8 cellular contexts compared by ENCODE assay signal in the genomic region with DNA sequence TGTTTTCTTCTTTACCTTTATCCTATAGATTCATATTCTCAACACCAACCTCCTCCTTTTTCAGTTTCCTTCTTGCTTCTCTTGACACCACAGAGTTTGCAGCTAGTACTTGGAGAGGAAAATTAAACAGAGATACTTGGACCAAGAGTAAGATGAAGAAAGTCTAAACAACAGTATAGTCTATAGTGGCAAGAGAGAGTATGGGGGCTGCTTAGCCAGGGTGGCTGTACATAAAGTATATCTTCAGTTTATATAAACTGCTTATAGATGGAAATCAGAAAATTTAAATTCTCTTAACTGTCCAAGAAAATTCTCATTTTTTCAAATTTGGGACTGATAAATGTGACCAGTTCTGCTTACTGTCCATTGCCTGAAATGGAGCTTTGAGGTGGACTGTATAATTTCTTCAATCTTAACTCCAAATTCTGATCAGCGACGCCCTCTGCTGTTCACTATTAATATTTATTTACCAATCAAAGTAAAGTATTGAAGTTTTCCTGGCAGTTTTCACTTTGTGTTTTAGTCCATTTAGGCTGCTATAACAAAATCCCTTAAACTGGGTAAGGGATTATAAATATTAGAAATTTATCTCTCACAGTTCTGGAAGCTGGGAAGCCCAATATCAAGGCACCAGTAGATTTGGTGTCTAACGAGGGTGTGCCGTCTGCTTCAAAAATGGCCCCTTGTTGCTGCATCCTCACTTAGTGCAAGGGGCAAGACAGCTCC. TPM values are rescaled to one million over a fixed set of nuclear protein-coding genes. Genes with fewer than 3 reads are reported as not detected.
DNase-seq lines count a peak whose midpoint lies in the region; ATAC-seq, FAIRE-seq and TF ChIP-seq lines count a peak whose summit lies in the region.

No MANE protein-coding gene starts in this region.

- no peak for TF ChIP-seq EP300 in K562 (IDR thresholded peaks at IDR 0.05; ENCODE audit: low read length)

- DNase-seq in AG09309 (ENCODE audit: low read depth): peak; percentile 13
- no peak for DNase-seq in GM12864 (ENCODE audit: low read depth)
- peak; percentile 35 for DNase-seq in NCI-H2227 treated with DMSO at 0.1 percent for 48 hours (lab: John Stamatoyannopoulos, UW)
- DNase-seq in K562 (ENCODE audit: extremely low read depth in 1 of 4, low spot score in 3 of 4): peak; percentile 17 to 52 (median 43)
- DNase-seq in kidney epithelial cell (ENCODE audit: low read depth): peak; percentile 7
- DNase-seq in type B pancreatic cell (ENCODE audit: extremely low spot score, unreplicated experiment): no peak
- DNase-seq in activated T-cell treated with anti-CD3 and anti-CD28 coated beads for 4 hours: no peak
- DNase-seq in neuronal stem cell (ENCODE audit: low spot score): no peak

- intact Hi-C loops in K562 (cut with micrococcal nuclease): loop anchor here (1.0 to 10.0 kb wide), 5 partner anchors 97 to 345 kb away; a partner anchor contains a TSS

- no peak overlapping the region for H3K4me3 Mint-ChIP-seq in type B pancreatic cell

- 52% methylated on average over 4 of the region's 4 CpGs for WGBS in K562 (ENCODE audit: insufficient coverage, low coverage, missing lambda C conversion rate)
- no CpG with 5 or more reads among the region's 4 CpGs for WGBS in neuronal stem cell (ENCODE audit: extremely low coverage in 2 of 2, insufficient read length in 2 of 2, insufficient replicate concordance in 1 of 2), 2 donors

- H3K4me3 ChIP-seq in AG09309 (ENCODE audit: control insufficient read depth, low read depth, low read length): no peak overlapping the region
- no peak overlapping the region for H3K4me3 ChIP-seq in GM12864 (ENCODE audit: low read depth, low read length)
- no peak overlapping the region for H3K4me3 ChIP-seq in K562
- H3K4me3 ChIP-seq in kidney epithelial cell (ENCODE audit: low read depth, low read length): no peak overlapping the region
- no peak overlapping the region for H3K4me3 ChIP-seq in neuronal stem cell (ENCODE audit: low read length in 2 of 2)

- H3K9me1 ChIP-seq in K562 (ENCODE audit: control insufficient read depth, insufficient read depth, low read length): no peaks in the 10 kb centered on the region

- no peak overlapping the region for H3K23ac ChIP-seq in neuronal stem cell (ENCODE audit: low read depth, low read length, poor library complexity)

- no peaks in the 10 kb centered on the region for H3K9me3 Mint-ChIP-seq in type B pancreatic cell

- peak; percentile 62 to 67 for TF ChIP-seq RAD21 in K562 (CRISPR knock-in tag; conservative IDR thresholded peaks at IDR 0.05 in 1 of 2, IDR thresholded peaks at IDR 0.05 in 1 of 2)

- H4K91ac ChIP-seq in neuronal stem cell (ENCODE audit: low read depth, low read length, poor library complexity): no peak overlapping the region

- H2BK12ac ChIP-seq in neuronal stem cell (ENCODE audit: low read length): no peak overlapping the region

- H3K27me3 ChIP-seq in K562 (ENCODE audit: control insufficient read depth in 2 of 2, insufficient read depth in 2 of 2, low read length in 2 of 2) (no peaks in the 10 kb centered on the region), kidney epithelial cell (ENCODE audit: control insufficient read depth, insufficient read depth, low read length) (no peaks in the 10 kb centered on the region), neuronal stem cell (ENCODE audit: control insufficient read depth in 3 of 3, insufficient read depth in 3 of 3, low read depth in 1 of 3, low read length in 3 of 3) (no peaks in the 10 kb centered on the region)

- no peak overlapping the region for H3K18ac ChIP-seq in neuronal stem cell (ENCODE audit: low read length)

- H2BK15ac ChIP-seq in neuronal stem cell (ENCODE audit: low read length): no peak overlapping the region

- no peaks in the 10 kb centered on the region for H3K9me3 ChIP-seq in K562 (replicated peaks; ENCODE audit: control insufficient read depth, insufficient read depth, low read depth, low read length)
- no peaks in the 10 kb centered on the region for H3K9me3 ChIP-seq in neuronal stem cell (replicated peaks in 1 of 2; ENCODE audit: control insufficient read depth in 2 of 2, insufficient read depth in 1 of 2, low read depth in 1 of 2, low read length in 2 of 2)

- CTCF ChIA-PET in K562 (lab: Yijun Ruan, JAX; ENCODE audit: low intra/inter-chr PET ratio): interaction anchor here (0.6 to 1.6 kb wide), 5 partner anchors 111 to 1206 kb away, joined by 3 to 10 read pairs (median 4); no protein-coding TSS in a partner anchor

- FAIRE-seq in K562 (lab: Jason Lieb, UNC): no peak

- H3K4me2 ChIP-seq in K562 (ENCODE audit: insufficient read depth, low read length) (no peak overlapping the region), neuronal stem cell (ENCODE audit: insufficient read depth, low read length, poor library complexity, severe bottlenecking) (no peak overlapping the region)

- no peaks in the 10 kb centered on the region for H4K20me1 ChIP-seq in K562 (replicated peaks; ENCODE audit: control insufficient read depth, insufficient read depth, low read length)

- ATAC-seq in K562: peak; percentile 79

- BruUV-seq in K562 (replicated peaks; lab: Mats Ljungman, UMichigan): no TSS peak

- H3K36me3 ChIP-seq in K562 (ENCODE audit: control insufficient read depth, insufficient read depth, low read length): peaks cover 77% of the 10 kb centered on the region
- no peaks in the 10 kb centered on the region for H3K36me3 ChIP-seq in kidney epithelial cell (ENCODE audit: control insufficient read depth, insufficient read depth, low read length)
- H3K36me3 ChIP-seq in neuronal stem cell (replicated peaks in 1 of 2; ENCODE audit: control insufficient read depth in 2 of 2, insufficient read depth in 2 of 2, low read length in 2 of 2): peaks cover 13 to 94% of the 10 kb centered on the region in 2 donors

- no peak overlapping the region for H2BK5ac ChIP-seq in neuronal stem cell (ENCODE audit: low read length)

- H3K79me2 ChIP-seq in K562 (ENCODE audit: control insufficient read depth, insufficient read depth, low read length): no peaks in the 10 kb centered on the region

- H2BK120ac ChIP-seq in neuronal stem cell (ENCODE audit: low read depth, low read length): no peak overlapping the region

- H2AFZ ChIP-seq in K562 (ENCODE audit: low read depth, low read length) (no peak overlapping the region), neuronal stem cell (ENCODE audit: low read length) (no peak overlapping the region)

- H3K27ac Mint-ChIP-seq in type B pancreatic cell: no peak overlapping the region

- H3K79me1 ChIP-seq in neuronal stem cell (ENCODE audit: low read depth, low read length): no peaks in the 10 kb centered on the region

- no peak overlapping the region for H4K8ac ChIP-seq in neuronal stem cell (ENCODE audit: low read depth, low read length)

- peaks cover 12% of the 10 kb centered on the region for H3K36me3 Mint-ChIP-seq in type B pancreatic cell

- H3K4me1 ChIP-seq in K562 (replicated peaks in 1 of 2; ENCODE audit: control insufficient read depth in 2 of 2, insufficient read depth in 2 of 2, low read length in 2 of 2): no peaks in the 10 kb centered on the region
- no peaks in the 10 kb centered on the region for H3K4me1 ChIP-seq in neuronal stem cell (ENCODE audit: control insufficient read depth in 2 of 2, insufficient read depth in 1 of 2, low read depth in 1 of 2, low read length in 2 of 2)

- POLR2A ChIA-PET in K562 (lab: Yijun Ruan, JAX): interaction anchor here (0.9 kb wide), 1 partner anchor 223 kb away, joined by 3 read pairs; a partner anchor contains a TSS

- no peak overlapping the region for H3K27ac ChIP-seq in K562 (ENCODE audit: extremely low read depth, low read depth, low read length)
- H3K27ac ChIP-seq in neuronal stem cell (replicated peaks; ENCODE audit: low read length): no peak overlapping the region

- no peak overlapping the region for H3K9ac ChIP-seq in K562 (ENCODE audit: insufficient read depth in 1 of 2, low read depth in 2 of 2, low read length in 2 of 2)
- H3K9ac ChIP-seq in neuronal stem cell (ENCODE audit: low read depth, low read length, poor library complexity): no peak overlapping the region

- H2AK5ac ChIP-seq in neuronal stem cell (ENCODE audit: low read depth, low read length): no peak overlapping the region

- no peak overlapping the region for H3K4ac ChIP-seq in neuronal stem cell (ENCODE audit: low read length)

- TF ChIP-seq POLR2A in K562 (conservative IDR thresholded peaks at IDR 0.05): no peak

- no peaks in the 10 kb centered on the region for H3K27me3 Mint-ChIP-seq in type B pancreatic cell

- no peaks in the 10 kb centered on the region for H3K4me1 Mint-ChIP-seq in type B pancreatic cell (ENCODE audit: unreplicated experiment)

- TF ChIP-seq CTCF in AG09309 (IDR thresholded peaks at IDR 0.05; ENCODE audit: control insufficient read depth, insufficient read depth, low read depth, low read length, missing control alignments): peak; percentile 34
- TF ChIP-seq CTCF in GM12864 (IDR thresholded peaks at IDR 0.05; ENCODE audit: low read depth, low read length, missing control alignments): peak; percentile 41
- TF ChIP-seq CTCF in K562 (IDR thresholded peaks at IDR 0.05 in 2 of 3, conservative IDR thresholded peaks at IDR 0.05 in 1 of 3; ENCODE audit: insufficient read depth in 2 of 3, low read depth in 1 of 3, low read length in 3 of 3): peak; percentile 29 to 72 (median 45); a peak in 4 of 6 replicates
- peak; percentile 49 for TF ChIP-seq CTCF in kidney epithelial cell (IDR thresholded peaks at IDR 0.05; ENCODE audit: insufficient read depth, low read length, poor library complexity, severe bottlenecking)
- peak; percentile 79 for TF ChIP-seq CTCF in type B pancreatic cell (conservative IDR thresholded peaks at IDR 0.05)

- no peak overlapping the region for H3K14ac ChIP-seq in neuronal stem cell (ENCODE audit: low read length)

- in situ Hi-C loops in K562 (cut with MboI): loop anchor here (10.0 kb wide), 1 partner anchor 255 kb away; no protein-coding TSS in a partner anchor

RNA-seq across cellular contexts. Expression of a gene that starts 14.8 kb away (rescaled TPM):
- 2.8 and 11.2 TPM in 2 replicates for total RNA-seq in K562 (2011; cell fraction: chromatin; rRNA removed; ENCODE audit: low replicate concordance)
- 2.7 and 3.3 TPM in 2 replicates for total RNA-seq in K562 (2011; cell fraction: nucleolus; rRNA removed)
- 5.2 and 5.3 TPM in 2 replicates for total RNA-seq in K562 (2011; cell fraction: nucleoplasm; rRNA removed)
- total RNA-seq in K562 (2014; rRNA removed): 9.5 TPM in 2 replicates
- 20.8 and 23.5 TPM in 2 replicates for total RNA-seq in K562 (2014; rRNA removed; fragmentation: Illumina TruSeq; extraction: Trizol)
- total RNA-seq in K562 (2015; rRNA removed; fragmentation: Illumina TruSeq; extraction: Trizol): 12.9 and 14.7 TPM in 2 replicates
- 9.9 and 11.7 TPM in 2 replicates for total RNA-seq in K562 (2021)
- 10.7 and 16.5 TPM in 2 replicates for polyA plus RNA-seq in K562 (2011; rRNA removed)
- polyA plus RNA-seq in K562 (2011; cell fraction: cytosol; rRNA removed): 1.4 and 2.2 TPM in 2 replicates
- polyA plus RNA-seq in K562 (2011; cell fraction: nucleus; rRNA removed): 3.5 and 5.1 TPM in 2 replicates
- polyA plus RNA-seq in K562 (2012): 10.5 and 11.0 TPM in 2 replicates
- 10.6 and 13.4 TPM in 2 replicates for polyA plus RNA-seq in K562 (2014; fragmentation: Illumina TruSeq; extraction: Trizol)
- polyA plus RNA-seq in K562 (2014; fragmentation: Nextera tagmentation; extraction: Ambion mirVana): 10 to 100 TPM; 36.4 to 40.2 TPM
- 12.7 and 12.8 TPM in 2 replicates for polyA plus RNA-seq in K562 (2014; rRNA removed)
- polyA minus RNA-seq in K562 (2011; rRNA and poly(A)+ RNA removed): 7.4 and 8.9 TPM in 2 replicates
- 3.1 and 3.7 TPM in 2 replicates for polyA minus RNA-seq in K562 (2011; cell fraction: cytosol; rRNA and poly(A)+ RNA removed)
- polyA minus RNA-seq in K562 (2011; cell fraction: nucleus; rRNA and poly(A)+ RNA removed): 5.5 and 10.3 TPM in 2 replicates
- 8.8 and 12.6 TPM in 2 replicates for total RNA-seq in kidney epithelial cell
- total RNA-seq in type B pancreatic cell (ENCODE audit: low replicate concordance): 10.2 and 11.0 TPM in 2 replicates
- 5.2 TPM for polyA plus RNA-seq in neuronal stem cell (2013, experiment 1 of 2)
- polyA plus RNA-seq in neuronal stem cell (2013, experiment 2 of 2): 5.1 TPM

Comparison
In these comparisons a context has a peak if more than half of its experiments do, and no peak if none do; other contexts are left out.
1. DNase-seq: peak in AG09309 (single experiment), NCI-H2227 treated with DMSO at 0.1 percent for 48 hours (single experiment), K562 (4 of 4) and kidney epithelial cell (single experiment); none in GM12864 (single experiment), type B pancreatic cell (single experiment), activated T-cell treated with anti-CD3 and anti-CD28 coated beads for 4 hours (single experiment) and neuronal stem cell (single experiment).
2. Peak in every context shown above with its lines, with median percentiles within 50 percentile points of each other: CTCF ChIP-seq.